ENCODE assay signal across 1 cellular context in the genomic region with DNA sequence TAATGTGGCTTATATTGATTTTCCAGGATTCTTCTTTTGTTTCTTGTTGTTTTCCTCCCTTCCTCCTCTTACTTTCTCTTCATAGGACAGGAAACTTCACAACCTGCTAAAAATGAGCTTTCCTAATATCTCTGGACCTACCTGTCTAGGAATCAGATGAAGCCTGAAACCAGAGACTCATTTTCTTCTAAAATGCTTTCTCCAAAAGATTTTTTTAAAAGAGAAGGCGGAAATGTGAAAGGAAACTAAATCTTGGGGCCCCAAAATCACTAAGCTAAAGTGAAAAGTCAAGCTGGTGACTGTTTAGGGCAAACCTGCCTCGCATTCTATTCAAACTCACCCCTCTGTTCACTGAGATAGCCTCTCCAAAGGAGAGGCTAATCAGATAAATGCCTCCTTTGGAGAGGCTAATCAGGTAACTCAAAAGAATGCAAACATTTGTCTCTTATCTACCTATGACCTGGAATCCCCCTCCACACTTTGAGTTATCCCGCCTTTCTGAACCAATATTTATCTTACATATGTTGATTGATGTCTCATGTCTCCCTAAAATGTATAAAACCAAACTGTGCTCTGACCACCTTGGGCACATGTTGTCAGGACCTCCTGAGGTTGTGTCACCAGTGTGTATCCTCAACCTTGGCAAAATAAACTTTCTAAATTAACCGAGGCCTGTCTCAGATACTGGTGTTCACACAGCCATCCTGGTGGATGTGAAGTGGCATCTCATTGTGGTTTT.
A peak's percentile ranks its signal among the peaks of the same experiment; 100 is the strongest.
TF ChIP-seq lines count a peak whose summit lies in the region.

No MANE protein-coding gene starts in this region.

TF ChIP-seq in HepG2, 621 proteins besides CTCF, POLR2A, EP300 and RAD21 (continued from another document and continues in another):
- TF ChIP-seq ZFP1 (CRISPR knock-in tag; IDR thresholded peaks at IDR 0.05) (0 out of 2 replicates have a peak, but pooled peaks have one; percentile 61), ZNF101 (CRISPR knock-in tag; IDR thresholded peaks at IDR 0.05; ENCODE audit: borderline replicate concordance, low read depth) (no peak), ATAD3A (CRISPR knock-in tag; IDR thresholded peaks at IDR 0.05) (no peak), ZMYM4 (CRISPR knock-in tag; IDR thresholded peaks at IDR 0.05) (peak; percentile 91), ZNF281 (CRISPR knock-in tag; IDR thresholded peaks at IDR 0.05; ENCODE audit: borderline replicate concordance) (peak; percentile 53; the same call in 1 of the 2 replicates), SOX6 (IDR thresholded peaks at IDR 0.05) (no peak), SOX6 (CRISPR knock-in tag; IDR thresholded peaks at IDR 0.05) (peak; percentile 91), ZNF841 (CRISPR knock-in tag; IDR thresholded peaks at IDR 0.05; ENCODE audit: borderline replicate concordance) (no peak), PHF5A (CRISPR knock-in tag; IDR thresholded peaks at IDR 0.05; ENCODE audit: low read depth, unreplicated experiment) (no peak), SALL1 (CRISPR knock-in tag; IDR thresholded peaks at IDR 0.05) (peak; percentile 92), ZNF160 (CRISPR knock-in tag; IDR thresholded peaks at IDR 0.05) (no peak), ZNF781 (CRISPR knock-in tag; IDR thresholded peaks at IDR 0.05; ENCODE audit: borderline replicate concordance, not compliant biosample characterization) (peak; percentile 86), FOXA1 (IDR thresholded peaks at IDR 0.05) (peak; percentile 42; the same call in 1 of the 2 replicates), FOXA1 (CRISPR knock-in tag; IDR thresholded peaks at IDR 0.05) (peak; percentile 85), HNF4G (IDR thresholded peaks at IDR 0.05; ENCODE audit: borderline replicate concordance, low read depth, low read length) (peak; percentile 59; the same call in 1 of the 2 replicates), HNF4G (CRISPR knock-in tag; IDR thresholded peaks at IDR 0.05; ENCODE audit: borderline replicate concordance, low read depth) (no peak), RNF2 (conservative IDR thresholded peaks at IDR 0.05; ENCODE audit: low read depth) (no peak), ZSCAN31 (CRISPR knock-in tag; IDR thresholded peaks at IDR 0.05; ENCODE audit: low read depth) (no peak), RORA (CRISPR knock-in tag; IDR thresholded peaks at IDR 0.05) (0 out of 2 replicates have a peak, but pooled peaks have one; percentile 55), ZNF780A (CRISPR knock-in tag; IDR thresholded peaks at IDR 0.05) (no peak), SOX5 (CRISPR knock-in tag; IDR thresholded peaks at IDR 0.05; ENCODE audit: borderline replicate concordance) (peak; percentile 73; the same call in 1 of the 2 replicates), CREB1 (IDR thresholded peaks at IDR 0.05) (no peak), CREB1 (CRISPR knock-in tag; IDR thresholded peaks at IDR 0.05) (peak; percentile 38; the same call in 1 of the 2 replicates), FOXO1 (CRISPR knock-in tag; IDR thresholded peaks at IDR 0.05) (peak; percentile 71), NFRKB (IDR thresholded peaks at IDR 0.05) (no peak), RFXANK (CRISPR knock-in tag; IDR thresholded peaks at IDR 0.05) (peak; percentile 41; the same call in 1 of the 2 replicates), ZMYM2 (CRISPR knock-in tag; IDR thresholded peaks at IDR 0.05) (peak; percentile 54), ZIK1 (CRISPR knock-in tag; IDR thresholded peaks at IDR 0.05; ENCODE audit: borderline replicate concordance, low read depth) (0 out of 2 replicates have a peak, but pooled peaks have one; percentile 22), GATAD2A (CRISPR knock-in tag; IDR thresholded peaks at IDR 0.05) (peak; percentile 86), THRA (CRISPR knock-in tag; IDR thresholded peaks at IDR 0.05; ENCODE audit: borderline replicate concordance) (peak; percentile 97), GMEB1 (CRISPR knock-in tag; IDR thresholded peaks at IDR 0.05; ENCODE audit: borderline replicate concordance) (no peak), NCOA2 (CRISPR knock-in tag; IDR thresholded peaks at IDR 0.05) (peak; percentile 97), MTERF4 (CRISPR knock-in tag; IDR thresholded peaks at IDR 0.05) (no peak), NFYB (CRISPR knock-in tag; IDR thresholded peaks at IDR 0.05) (no peak)
- TF ChIP-seq, protein P1, sequence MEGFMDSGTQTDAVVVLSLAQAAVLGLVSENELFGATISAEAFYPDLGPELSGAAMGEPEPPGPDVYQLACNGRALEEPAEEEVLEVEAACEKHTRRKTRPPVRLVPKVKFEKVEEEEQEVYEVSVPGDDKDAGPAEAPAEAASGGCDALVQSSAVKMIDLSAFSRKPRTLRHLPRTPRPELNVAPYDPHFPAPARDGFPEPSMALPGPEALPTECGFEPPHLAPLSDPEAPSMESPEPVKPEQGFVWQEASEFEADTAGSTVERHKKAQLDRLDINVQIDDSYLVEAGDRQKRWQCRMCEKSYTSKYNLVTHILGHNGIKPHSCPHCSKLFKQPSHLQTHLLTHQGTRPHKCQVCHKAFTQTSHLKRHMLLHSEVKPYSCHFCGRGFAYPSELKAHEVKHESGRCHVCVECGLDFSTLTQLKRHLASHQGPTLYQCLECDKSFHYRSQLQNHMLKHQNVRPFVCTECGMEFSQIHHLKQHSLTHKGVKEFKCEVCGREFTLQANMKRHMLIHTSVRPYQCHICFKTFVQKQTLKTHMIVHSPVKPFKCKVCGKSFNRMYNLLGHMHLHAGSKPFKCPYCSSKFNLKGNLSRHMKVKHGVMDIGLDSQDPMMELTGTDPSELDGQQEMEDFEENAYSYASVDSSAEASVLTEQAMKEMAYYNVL (CRISPR knock-in tag; IDR thresholded peaks at IDR 0.05; ENCODE audit: borderline replicate concordance), result 0 out of 2 replicates have a peak, but pooled peaks have one; percentile 28
- TF ChIP-seq, protein P2, sequence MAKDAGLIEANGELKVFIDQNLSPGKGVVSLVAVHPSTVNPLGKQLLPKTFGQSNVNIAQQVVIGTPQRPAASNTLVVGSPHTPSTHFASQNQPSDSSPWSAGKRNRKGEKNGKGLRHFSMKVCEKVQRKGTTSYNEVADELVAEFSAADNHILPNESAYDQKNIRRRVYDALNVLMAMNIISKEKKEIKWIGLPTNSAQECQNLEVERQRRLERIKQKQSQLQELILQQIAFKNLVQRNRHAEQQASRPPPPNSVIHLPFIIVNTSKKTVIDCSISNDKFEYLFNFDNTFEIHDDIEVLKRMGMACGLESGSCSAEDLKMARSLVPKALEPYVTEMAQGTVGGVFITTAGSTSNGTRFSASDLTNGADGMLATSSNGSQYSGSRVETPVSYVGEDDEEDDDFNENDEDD (CRISPR knock-in tag; IDR thresholded peaks at IDR 0.05; ENCODE audit: borderline replicate concordance), result peak; percentile 79; the same call in 1 of the 2 replicates
- TF ChIP-seq, protein P3, sequence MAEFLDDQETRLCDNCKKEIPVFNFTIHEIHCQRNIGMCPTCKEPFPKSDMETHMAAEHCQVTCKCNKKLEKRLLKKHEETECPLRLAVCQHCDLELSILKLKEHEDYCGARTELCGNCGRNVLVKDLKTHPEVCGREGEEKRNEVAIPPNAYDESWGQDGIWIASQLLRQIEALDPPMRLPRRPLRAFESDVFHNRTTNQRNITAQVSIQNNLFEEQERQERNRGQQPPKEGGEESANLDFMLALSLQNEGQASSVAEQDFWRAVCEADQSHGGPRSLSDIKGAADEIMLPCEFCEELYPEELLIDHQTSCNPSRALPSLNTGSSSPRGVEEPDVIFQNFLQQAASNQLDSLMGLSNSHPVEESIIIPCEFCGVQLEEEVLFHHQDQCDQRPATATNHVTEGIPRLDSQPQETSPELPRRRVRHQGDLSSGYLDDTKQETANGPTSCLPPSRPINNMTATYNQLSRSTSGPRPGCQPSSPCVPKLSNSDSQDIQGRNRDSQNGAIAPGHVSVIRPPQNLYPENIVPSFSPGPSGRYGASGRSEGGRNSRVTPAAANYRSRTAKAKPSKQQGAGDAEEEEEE (CRISPR knock-in tag; IDR thresholded peaks at IDR 0.05; ENCODE audit: borderline replicate concordance), result no peak
- TF ChIP-seq, protein P4, sequence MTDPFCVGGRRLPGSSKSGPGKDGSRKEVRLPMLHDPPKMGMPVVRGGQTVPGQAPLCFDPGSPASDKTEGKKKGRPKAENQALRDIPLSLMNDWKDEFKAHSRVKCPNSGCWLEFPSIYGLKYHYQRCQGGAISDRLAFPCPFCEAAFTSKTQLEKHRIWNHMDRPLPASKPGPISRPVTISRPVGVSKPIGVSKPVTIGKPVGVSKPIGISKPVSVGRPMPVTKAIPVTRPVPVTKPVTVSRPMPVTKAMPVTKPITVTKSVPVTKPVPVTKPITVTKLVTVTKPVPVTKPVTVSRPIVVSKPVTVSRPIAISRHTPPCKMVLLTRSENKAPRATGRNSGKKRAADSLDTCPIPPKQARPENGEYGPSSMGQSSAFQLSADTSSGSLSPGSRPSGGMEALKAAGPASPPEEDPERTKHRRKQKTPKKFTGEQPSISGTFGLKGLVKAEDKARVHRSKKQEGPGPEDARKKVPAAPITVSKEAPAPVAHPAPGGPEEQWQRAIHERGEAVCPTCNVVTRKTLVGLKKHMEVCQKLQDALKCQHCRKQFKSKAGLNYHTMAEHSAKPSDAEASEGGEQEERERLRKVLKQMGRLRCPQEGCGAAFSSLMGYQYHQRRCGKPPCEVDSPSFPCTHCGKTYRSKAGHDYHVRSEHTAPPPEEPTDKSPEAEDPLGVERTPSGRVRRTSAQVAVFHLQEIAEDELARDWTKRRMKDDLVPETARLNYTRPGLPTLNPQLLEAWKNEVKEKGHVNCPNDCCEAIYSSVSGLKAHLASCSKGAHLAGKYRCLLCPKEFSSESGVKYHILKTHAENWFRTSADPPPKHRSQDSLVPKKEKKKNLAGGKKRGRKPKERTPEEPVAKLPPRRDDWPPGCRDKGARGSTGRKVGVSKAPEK (CRISPR knock-in tag; IDR thresholded peaks at IDR 0.05; ENCODE audit: borderline replicate concordance), result peak; percentile 76; the same call in 1 of the 2 replicates
- TF ChIP-seq, protein P5, sequence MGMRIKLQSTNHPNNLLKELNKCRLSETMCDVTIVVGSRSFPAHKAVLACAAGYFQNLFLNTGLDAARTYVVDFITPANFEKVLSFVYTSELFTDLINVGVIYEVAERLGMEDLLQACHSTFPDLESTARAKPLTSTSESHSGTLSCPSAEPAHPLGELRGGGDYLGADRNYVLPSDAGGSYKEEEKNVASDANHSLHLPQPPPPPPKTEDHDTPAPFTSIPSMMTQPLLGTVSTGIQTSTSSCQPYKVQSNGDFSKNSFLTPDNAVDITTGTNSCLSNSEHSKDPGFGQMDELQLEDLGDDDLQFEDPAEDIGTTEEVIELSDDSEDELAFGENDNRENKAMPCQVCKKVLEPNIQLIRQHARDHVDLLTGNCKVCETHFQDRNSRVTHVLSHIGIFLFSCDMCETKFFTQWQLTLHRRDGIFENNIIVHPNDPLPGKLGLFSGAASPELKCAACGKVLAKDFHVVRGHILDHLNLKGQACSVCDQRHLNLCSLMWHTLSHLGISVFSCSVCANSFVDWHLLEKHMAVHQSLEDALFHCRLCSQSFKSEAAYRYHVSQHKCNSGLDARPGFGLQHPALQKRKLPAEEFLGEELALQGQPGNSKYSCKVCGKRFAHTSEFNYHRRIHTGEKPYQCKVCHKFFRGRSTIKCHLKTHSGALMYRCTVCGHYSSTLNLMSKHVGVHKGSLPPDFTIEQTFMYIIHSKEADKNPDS (CRISPR knock-in tag; IDR thresholded peaks at IDR 0.05), result no peak; the same call in 1 of the 2 replicates
